ENCODE assay signal across 24 cellular contexts in genomic region chr11:26418391-26418790, GRCh38.
"Had no signal": no experiment of that assay in that cellular context is flagged by ENCODE, and none has a peak within 500 bp of the region (broad histone marks: within the 10 kb centered on the region; RNA-seq: fewer than 3 reads in every experiment).

No MANE protein-coding gene starts in this region.

- H3K27ac ChIP-seq: brain microvascular endothelial cell, coronary artery, epithelial cell of prostate, esophagus squamous epithelium, gastroesophageal sphincter, heart right ventricle, WERI-Rb-1 had no signal

- DNase-seq: activated B cell treated with CpG ODN at 0.5 μM for 24 hours; activated CD4-positive, alpha-beta T cell treated with anti-CD3 and anti-CD28 coated beads for 48 hours; activated CD4-positive, alpha-beta T cell treated with anti-CD3 and anti-CD28 coated beads, Interleukin-2, amount 50 U/mL, for 1 hour; activated CD4-positive, alpha-beta T cell treated with anti-CD3 and anti-CD28 coated beads, Interleukin-2, amount 50 U/mL, for 48 hours; activated CD8-positive, alpha-beta memory T cell treated with anti-CD3 and anti-CD28 coated beads for 24 hours; activated CD8-positive, alpha-beta T cell treated with anti-CD3 and anti-CD28 coated beads for 36 hours; activated effector memory CD4-positive, alpha-beta T cell treated with anti-CD3 and anti-CD28 coated beads, Interleukin-2, amount 50 U/mL, for 16 hours; activated naive CD4-positive, alpha-beta T cell treated with anti-CD3 and anti-CD28 coated beads for 36 hours; activated naive CD8-positive, alpha-beta T cell treated with anti-CD3 and anti-CD28 coated beads for 36 hours; activated naive CD8-positive, alpha-beta T cell treated with anti-CD3 and anti-CD28 coated beads, Interleukin-2, amount 50 U/mL, for 24 hours; activated T-cell treated with anti-CD3 and anti-CD28 coated beads, Interleukin-2, amount 50 U/mL, for 4 hours; brain microvascular endothelial cell; effector CD8-positive, alpha-beta T cell; esophagus squamous epithelium; foreskin melanocyte; heart right ventricle; T-helper 1 cell; T-helper 17 cell; T1000; WERI-Rb-1 had no signal

- H3K27me3 ChIP-seq: brain microvascular endothelial cell, esophagus squamous epithelium, gastroesophageal sphincter, heart right ventricle had no signal

- H3K36me3 ChIP-seq: brain microvascular endothelial cell, esophagus squamous epithelium, gastroesophageal sphincter, heart right ventricle, WERI-Rb-1 had no signal

- ATAC-seq: activated CD4-positive, CD25-positive, alpha-beta regulatory T cell treated with anti-CD3 and anti-CD28 coated beads, Interleukin-2, amount 50 U/mL, for 24 hours; activated CD8-positive, alpha-beta T cell treated with anti-CD3 and anti-CD28 coated beads for 36 hours; activated naive CD8-positive, alpha-beta T cell treated with anti-CD3 and anti-CD28 coated beads, Interleukin-2, amount 50 U/mL, for 24 hours; activated T-cell treated with anti-CD3 and anti-CD28 coated beads, Interleukin-2, amount 50 U/mL, for 4 hours; gastroesophageal sphincter; heart right ventricle; T-helper 17 cell had no signal

- H3K9me3 ChIP-seq: esophagus squamous epithelium, gastroesophageal sphincter had no signal

- H3K4me1 ChIP-seq: esophagus squamous epithelium, gastroesophageal sphincter, heart right ventricle had no signal

- H3K4me3 ChIP-seq: coronary artery, esophagus squamous epithelium, gastroesophageal sphincter, heart right ventricle had no signal
